Comparison of ENCODE assay signal across 8 cellular contexts in the genomic region with DNA sequence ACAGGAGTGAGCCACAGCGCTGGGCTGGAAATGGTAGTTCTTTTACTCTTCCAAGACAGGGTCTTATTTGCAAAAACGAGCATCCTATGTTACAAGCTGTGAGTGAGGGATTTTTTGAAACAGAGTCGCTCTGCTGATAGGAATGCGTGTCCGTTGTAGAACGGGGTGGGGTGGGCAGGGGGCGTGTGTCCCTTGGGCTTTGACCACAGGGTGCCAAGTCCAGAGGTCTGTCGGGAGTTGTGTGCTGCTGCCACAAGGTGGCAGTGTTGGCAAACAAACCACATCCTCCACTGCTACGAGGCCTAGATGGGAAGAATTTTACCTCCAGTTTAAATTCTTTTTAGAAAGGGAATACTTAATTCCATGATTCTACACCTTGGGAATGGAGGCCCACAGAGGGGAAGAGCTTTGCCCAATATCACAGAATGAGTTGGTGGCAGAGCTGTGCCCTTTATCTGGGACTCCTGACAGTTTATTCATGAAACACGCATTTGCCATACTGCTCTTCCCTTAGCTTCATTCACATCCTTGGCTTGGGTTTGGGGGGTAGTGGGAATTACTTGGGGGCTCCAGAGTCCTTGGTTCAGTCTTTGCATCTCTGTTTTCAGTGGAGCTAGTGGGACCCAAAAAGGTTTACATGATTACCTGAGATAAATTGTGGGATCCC. TPM values are rescaled to one million over a fixed set of nuclear protein-coding genes. Genes with fewer than 3 reads are reported as not detected.
DNase-seq lines count a peak whose midpoint lies in the region; ATAC-seq and TF ChIP-seq lines count a peak whose summit lies in the region.

No MANE protein-coding gene starts in this region.

- in situ Hi-C loops in GM13976 (cut with MboI; ENCODE audit: low sequenced_read_pairs, unreplicated experiment), result loop anchor here (5.0 kb wide), 1 partner anchor 96 kb away; no protein-coding TSS in a partner anchor

- DNase-seq in A172 (ENCODE audit: low spot score) (peak; percentile 57), GM13976 (ENCODE audit: low spot score) (peak; percentile 74), NCI-H2171 treated with DMSO at 0.1 percent for 48 hours (lab: John Stamatoyannopoulos, UW) (peak; percentile 51), kidney glomerular epithelial cell (lab: John Stamatoyannopoulos, UW) (peak; percentile 54)
- DNase-seq in activated CD4-positive, CD25-positive, alpha-beta regulatory T cell (lab: John Stamatoyannopoulos, UW), result peak; percentile 21 to 48 (median 32)
- peak; percentile 62 for DNase-seq in central memory CD4-positive, alpha-beta T cell
- DNase-seq in stimulated activated CD4-positive, alpha-beta T cell treated with anti-CD3 and anti-CD28 coated beads, Interleukin-4, amount 100 ng/mL, for 24 hours, result peak; percentile 69

- no peak for ATAC-seq in GM21515 (IDR thresholded peaks at IDR 0.05; ENCODE audit: unreplicated experiment)

- peak; percentile 85 for TF ChIP-seq CTCF in GM13976 (IDR thresholded peaks at IDR 0.05; ENCODE audit: borderline replicate concordance, control extremely low read depth, extremely low read depth, insufficient read depth, missing control alignments)

RNA-seq across cellular contexts. Expression of gene ETV4, which starts 30.6 kb away (rescaled TPM):
- 13.4 and 14.4 TPM in 2 replicates for total RNA-seq in A172 (2014; rRNA removed; shearing (Covaris generic))
